8 cellular contexts compared by ENCODE assay signal in the genomic region with DNA sequence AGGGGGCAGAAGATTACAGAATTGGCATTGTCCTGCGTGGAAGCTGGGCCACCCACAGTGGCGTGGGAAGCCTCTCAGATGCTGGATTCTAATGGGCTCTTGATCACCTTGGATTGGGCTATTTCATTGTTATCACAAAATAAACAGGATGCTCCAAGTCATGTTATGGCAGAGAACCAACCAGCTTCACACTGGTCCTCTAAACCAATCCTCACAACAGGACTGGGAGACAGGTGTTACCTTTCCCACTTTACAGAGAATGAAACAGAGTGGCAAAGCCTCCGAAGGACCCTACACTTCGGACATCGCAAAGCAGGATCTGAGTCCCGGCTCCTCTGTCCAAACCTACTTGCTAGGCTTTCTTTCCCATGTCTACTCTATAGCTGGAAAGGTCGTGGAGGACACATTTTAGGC. TPM values are rescaled to one million over a fixed set of nuclear protein-coding genes. Genes with fewer than 3 reads are reported as not detected.
DNase-seq lines count a peak whose midpoint lies in the region; ATAC-seq, FAIRE-seq and TF ChIP-seq lines count a peak whose summit lies in the region.

No MANE protein-coding gene starts in this region.

- H3K36me3 Mint-ChIP-seq in activated naive CD4-positive, alpha-beta T cell treated with anti-CD3 and anti-CD28 coated beads for 36 hours (ENCODE audit: low read depth) = peaks cover 22% of the 10 kb centered on the region
- peaks cover 3% of the 10 kb centered on the region for H3K36me3 Mint-ChIP-seq in astrocyte (ENCODE audit: low read depth, unreplicated experiment)

- H2AFZ ChIP-seq in astrocyte (ENCODE audit: low read depth, low read length) = peak overlapping the region; percentile 93

- H3K79me2 ChIP-seq in astrocyte (ENCODE audit: insufficient read depth, low read length) = peaks cover 38% of the 10 kb centered on the region

- H3K4me3 ChIP-seq in astrocyte (ENCODE audit: insufficient read depth, low read depth, low read length) (peak overlapping the region; percentile 78), transverse colon (peak overlapping the region; percentile 53 to 86 (median 70))

- TF ChIP-seq CTCF in astrocyte (IDR thresholded peaks at IDR 0.05; ENCODE audit: insufficient read depth, low read depth, low read length) (no peak), transverse colon (IDR thresholded peaks at IDR 0.05) (no peak)

- no peaks in the 10 kb centered on the region for H3K27me3 Mint-ChIP-seq in activated naive CD4-positive, alpha-beta T cell treated with anti-CD3 and anti-CD28 coated beads for 36 hours (ENCODE audit: low read depth)
- no peaks in the 10 kb centered on the region for H3K27me3 Mint-ChIP-seq in astrocyte (ENCODE audit: low read depth, unreplicated experiment)

- peak; percentile 17 for ATAC-seq in left lobe of liver
- ATAC-seq in sciatic nerve = no peak

- CTCF ChIA-PET in activated naive CD4-positive, alpha-beta T cell treated with anti-CD3 and anti-CD28 coated beads for 36 hours (lab: Charles Lee) = interaction anchor here (1.0 to 5.8 kb wide), 18 partner anchors 9 to 217 kb away, joined by 3 to 63 read pairs (median 9); partner anchors contain the start of genes DCTN4, IRGM and RBM22

- peak overlapping the region; percentile 98 for H3K4me2 ChIP-seq in astrocyte (ENCODE audit: low read length)

- WGBS in transverse colon (ENCODE audit: low coverage in 1 of 2), 2 donors = 24% methylated on average over 7 of the region's 7 CpGs; no CpG with 5 or more reads in 1 of the 2 donors

- peak overlapping the region; percentile 99 for H3K4me3 Mint-ChIP-seq in activated naive CD4-positive, alpha-beta T cell treated with anti-CD3 and anti-CD28 coated beads for 36 hours
- peak overlapping the region; percentile 83 for H3K4me3 Mint-ChIP-seq in astrocyte (ENCODE audit: unreplicated experiment)

- FAIRE-seq in astrocyte (lab: Jason Lieb, UNC) = peak; percentile 52

- peak overlapping the region; percentile 62 for H3K27ac ChIP-seq in astrocyte (ENCODE audit: low read depth, low read length)
- H3K27ac ChIP-seq in transverse colon = peak overlapping the region; percentile 88 to 96 (median 92)

- in situ Hi-C loops in transverse colon (cut with MboI; ENCODE audit: low pct_ligation_motif_present in 1 of 4, low pct_unique_long_range_greater_than_20kb in 1 of 4, low sequenced_read_pairs in 3 of 4) = no loop called here

- H4K20me1 ChIP-seq in astrocyte (ENCODE audit: insufficient read depth, low read length) = peaks cover 7% of the 10 kb centered on the region

- no peak for TF ChIP-seq POLR2A in transverse colon (IDR thresholded peaks at IDR 0.05)

- H3K9me3 ChIP-seq in astrocyte (ENCODE audit: insufficient read depth, low read depth, low read length) (no peaks in the 10 kb centered on the region), transverse colon (no peaks in the 10 kb centered on the region)

- H3K36me3 ChIP-seq in astrocyte (ENCODE audit: insufficient read depth, low read length) = no peaks in the 10 kb centered on the region
- no peaks in the 10 kb centered on the region for H3K36me3 ChIP-seq in transverse colon

- no peaks in the 10 kb centered on the region for H3K27me3 ChIP-seq in astrocyte (ENCODE audit: insufficient read depth, low read length)
- H3K27me3 ChIP-seq in transverse colon = no peaks in the 10 kb centered on the region

- peak overlapping the region; percentile 64 for H3K27ac Mint-ChIP-seq in activated naive CD4-positive, alpha-beta T cell treated with anti-CD3 and anti-CD28 coated beads for 36 hours
- H3K27ac Mint-ChIP-seq in astrocyte (ENCODE audit: unreplicated experiment) = peak overlapping the region; percentile 27

- no peaks in the 10 kb centered on the region for H3K9me3 Mint-ChIP-seq in activated naive CD4-positive, alpha-beta T cell treated with anti-CD3 and anti-CD28 coated beads for 36 hours
- H3K9me3 Mint-ChIP-seq in astrocyte (ENCODE audit: unreplicated experiment) = no peaks in the 10 kb centered on the region

- H3K4me1 Mint-ChIP-seq in activated naive CD4-positive, alpha-beta T cell treated with anti-CD3 and anti-CD28 coated beads for 36 hours (ENCODE audit: low read depth) = peaks cover 43% of the 10 kb centered on the region
- peaks cover 41% of the 10 kb centered on the region for H3K4me1 Mint-ChIP-seq in astrocyte (ENCODE audit: low read depth, unreplicated experiment)

- intact Hi-C loops in activated naive CD4-positive, alpha-beta T cell treated with anti-CD3 and anti-CD28 coated beads for 36 hours (cut with micrococcal nuclease) = no loop called here
- intact Hi-C loops in transverse colon (cut with DNase I; ENCODE audit: low total_unique reads) = no loop called here
- intact Hi-C loops in sciatic nerve (cut with DNase I) = no loop called here

- peaks cover 52% of the 10 kb centered on the region for H3K4me1 ChIP-seq in astrocyte (ENCODE audit: insufficient read depth, low read length)
- H3K4me1 ChIP-seq in transverse colon = peaks cover 33 to 49% (median 46%) of the 10 kb centered on the region in 4 donors

- no peak for DNase-seq in activated naive CD4-positive, alpha-beta T cell treated with anti-CD3 and anti-CD28 coated beads for 36 hours
- no peak for DNase-seq in activated naive CD4-positive, alpha-beta T cell treated with anti-CD3 and anti-CD28 coated beads, Interleukin-2, amount 50 U/mL, for 16 hours
- DNase-seq in astrocyte (ENCODE audit: low read depth) (peak; percentile 76), left lobe of liver (ENCODE audit: low spot score) (no peak), transverse colon (no peak), Ammon's horn (ENCODE audit: low spot score) (no peak), activated gamma-delta T cell treated with Interleukin-2 at 50 U/mL for 16 hours (no peak), sciatic nerve (ENCODE audit: low spot score) (no peak)

- peak overlapping the region; percentile 84 for H3K9ac ChIP-seq in astrocyte (ENCODE audit: low read length)

- TF ChIP-seq EP300 in transverse colon (IDR thresholded peaks at IDR 0.05; ENCODE audit: low read depth) = no peak

RNA-seq across cellular contexts. Expression of gene SMIM3, which starts 0.4 kb away (rescaled TPM):
- 10 to 100 TPM; 32.9 to 37.4 TPM for total RNA-seq in activated naive CD4-positive, alpha-beta T cell treated with anti-CD3 and anti-CD28 coated beads for 36 hours
- 16.7 and 19.8 TPM in 2 replicates for total RNA-seq in astrocyte
- total RNA-seq in left lobe of liver = 3.6 TPM
- 10 to 100 TPM; 19.1 to 22.4 (median 20.4) TPM for total RNA-seq in transverse colon
- total RNA-seq in sciatic nerve = 20.4 TPM

RNA-seq across cellular contexts. Expression of gene DCTN4, which starts 19.3 kb away (rescaled TPM):
- total RNA-seq in activated naive CD4-positive, alpha-beta T cell treated with anti-CD3 and anti-CD28 coated beads for 36 hours = 10 to 100 TPM; 41.0 to 47.7 TPM
- total RNA-seq in astrocyte = 53.8 and 57.0 TPM in 2 replicates
- total RNA-seq in left lobe of liver = 23.1 TPM
- total RNA-seq in transverse colon = 10 to 100 TPM; 23.2 to 55.3 (median 42.4) TPM
- 69.4 TPM for total RNA-seq in sciatic nerve
